In the genomic region with DNA sequence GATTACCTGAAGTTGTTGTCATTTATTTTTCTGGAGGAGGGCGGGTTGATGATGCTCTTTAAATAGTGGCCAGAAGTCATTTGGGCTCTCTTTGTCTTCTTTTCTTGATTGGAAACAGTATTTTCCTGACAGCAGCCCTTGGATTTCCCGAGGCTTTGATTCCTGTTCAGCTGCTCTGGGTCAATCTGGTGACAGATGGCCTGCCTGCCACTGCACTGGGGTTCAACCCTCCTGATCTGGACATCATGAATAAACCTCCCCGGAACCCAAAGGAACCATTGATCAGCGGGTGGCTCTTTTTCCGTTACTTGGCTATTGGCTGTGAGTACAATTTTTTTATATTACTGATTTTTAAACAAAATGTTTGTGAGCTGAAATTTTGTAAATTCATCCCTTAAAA, we compare ENCODE assay signal across 21 cellular contexts.
DNase-seq lines count a peak whose midpoint lies in the region; ATAC-seq and TF ChIP-seq lines count a peak whose summit lies in the region.
"Had no signal": no experiment of that assay in that cellular context is flagged by ENCODE, and none has a peak within 500 bp of the region (broad histone marks: within the 10 kb centered on the region; RNA-seq: fewer than 3 reads in every experiment).

No MANE protein-coding gene starts in this region.

- ATAC-seq in GM19452 (IDR thresholded peaks at IDR 0.05; ENCODE audit: unreplicated experiment): no peak
- ATAC-seq: HCT116 had no signal

- BruUV-seq in Calu3 (replicated peaks; lab: Mats Ljungman, UMichigan): no TSS peak

- TF ChIP-seq CTCF in AG04450 (IDR thresholded peaks at IDR 0.05; ENCODE audit: low read depth, low read length) (no peak), Calu3 (IDR thresholded peaks at IDR 0.05; ENCODE audit: unreplicated experiment) (no peak), WERI-Rb-1 (IDR thresholded peaks at IDR 0.05; ENCODE audit: low read depth, low read length) (no peak)

- H3K27ac Mint-ChIP-seq in Calu3 (ENCODE audit: unreplicated experiment): peak overlapping the region; percentile 96
- H3K27ac Mint-ChIP-seq: CD4-positive, CD25-positive, alpha-beta regulatory T cell had no signal

- CTCF ChIA-PET in AG04450 (lab: Charles Lee) (no interaction called here), Calu3 (lab: Charles Lee) (interaction anchor here (0.6 kb wide), 1 partner anchor 17 kb away, joined by 3 read pairs; no protein-coding TSS in a partner anchor)

- intact Hi-C loops in Calu3 (cut with micrococcal nuclease; ENCODE audit: unreplicated experiment): no loop called here

- H3K4me1 Mint-ChIP-seq in Calu3 (ENCODE audit: low read depth, unreplicated experiment): peaks cover 55% of the 10 kb centered on the region

- H3K27me3 ChIP-seq in AG04450 (ENCODE audit: control insufficient read depth, insufficient read depth, low read length): no peaks in the 10 kb centered on the region
- no peaks in the 10 kb centered on the region for H3K27me3 ChIP-seq in WERI-Rb-1 (ENCODE audit: insufficient read depth, low read depth, severe bottlenecking)
- H3K27me3 ChIP-seq: BE2C had no signal

- peaks cover 99% of the 10 kb centered on the region for H3K36me3 Mint-ChIP-seq in Calu3 (ENCODE audit: insufficient read depth, unreplicated experiment)

- no peaks in the 10 kb centered on the region for H3K27me3 Mint-ChIP-seq in Calu3 (ENCODE audit: unreplicated experiment)
- H3K27me3 Mint-ChIP-seq: CD4-positive, CD25-positive, alpha-beta regulatory T cell; IgD-negative memory B cell had no signal

- peaks cover 2% of the 10 kb centered on the region; the same call in 1 of the 2 replicates for H3K9me3 ChIP-seq in AG04450 (ENCODE audit: control insufficient read depth, insufficient read depth, low read length)
- no peaks in the 10 kb centered on the region for H3K9me3 ChIP-seq in WERI-Rb-1 (ENCODE audit: severe bottlenecking)
- H3K9me3 ChIP-seq: BE2C had no signal

- H3K9me3 Mint-ChIP-seq in Calu3 (ENCODE audit: low read depth, unreplicated experiment): no peaks in the 10 kb centered on the region
- H3K9me3 Mint-ChIP-seq: CD4-positive, CD25-positive, alpha-beta regulatory T cell had no signal

- POLR2A ChIA-PET in AG04450 (lab: Yijun Ruan, JAX): no interaction called here

- DNase-seq in AG04450 (ENCODE audit: low read depth, low spot score): no peak
- no peak for DNase-seq in Calu3
- peak; percentile 79 for DNase-seq in WERI-Rb-1
- DNase-seq in mesenteric fat pad (ENCODE audit: low spot score): peak; percentile 51
- no peak for DNase-seq in amniotic stem cell (lab: John Stamatoyannopoulos, UW)
- no peak for DNase-seq in GDM1 (lab: John Stamatoyannopoulos, UW)
- DNase-seq: ACHN; BE2C; CD4-positive, CD25-positive, alpha-beta regulatory T cell; DMS53; EL; GOT3; Karpas-422; NCI-H1417 treated with DMSO at 0.1 percent for 48 hours; NCI-H187 treated with DMSO at 0.1 percent for 48 hours; NCI-H226; NCI-H526; Right ventricle myocardium superior had no signal

- H3K27ac ChIP-seq in AG04450 (ENCODE audit: low read depth, low read length) (peak overlapping the region; percentile 21), WERI-Rb-1 (peak overlapping the region; percentile 89)

- peaks cover 97% of the 10 kb centered on the region for H3K36me3 ChIP-seq in WERI-Rb-1

- no peak overlapping the region for H3K4me3 ChIP-seq in AG04450 (ENCODE audit: low read depth, low read length)
- H3K4me3 ChIP-seq in WERI-Rb-1 (ENCODE audit: low read depth, low read length): no peak overlapping the region

- H3K4me3 Mint-ChIP-seq in Calu3 (ENCODE audit: low read depth, unreplicated experiment): no peak overlapping the region
- H3K4me3 Mint-ChIP-seq: CD4-positive, CD25-positive, alpha-beta regulatory T cell; IgD-negative memory B cell had no signal

Comparison
In these comparisons a context has a peak if more than half of its experiments do, and no peak if none do; other contexts are left out.
1. DNase-seq: peak in WERI-Rb-1 (single experiment) and mesenteric fat pad (single experiment); none in AG04450 (single experiment), Calu3 (single experiment), amniotic stem cell (single experiment) and GDM1 (single experiment).